ENCODE assay signal across 1 cellular context in the genomic region with DNA sequence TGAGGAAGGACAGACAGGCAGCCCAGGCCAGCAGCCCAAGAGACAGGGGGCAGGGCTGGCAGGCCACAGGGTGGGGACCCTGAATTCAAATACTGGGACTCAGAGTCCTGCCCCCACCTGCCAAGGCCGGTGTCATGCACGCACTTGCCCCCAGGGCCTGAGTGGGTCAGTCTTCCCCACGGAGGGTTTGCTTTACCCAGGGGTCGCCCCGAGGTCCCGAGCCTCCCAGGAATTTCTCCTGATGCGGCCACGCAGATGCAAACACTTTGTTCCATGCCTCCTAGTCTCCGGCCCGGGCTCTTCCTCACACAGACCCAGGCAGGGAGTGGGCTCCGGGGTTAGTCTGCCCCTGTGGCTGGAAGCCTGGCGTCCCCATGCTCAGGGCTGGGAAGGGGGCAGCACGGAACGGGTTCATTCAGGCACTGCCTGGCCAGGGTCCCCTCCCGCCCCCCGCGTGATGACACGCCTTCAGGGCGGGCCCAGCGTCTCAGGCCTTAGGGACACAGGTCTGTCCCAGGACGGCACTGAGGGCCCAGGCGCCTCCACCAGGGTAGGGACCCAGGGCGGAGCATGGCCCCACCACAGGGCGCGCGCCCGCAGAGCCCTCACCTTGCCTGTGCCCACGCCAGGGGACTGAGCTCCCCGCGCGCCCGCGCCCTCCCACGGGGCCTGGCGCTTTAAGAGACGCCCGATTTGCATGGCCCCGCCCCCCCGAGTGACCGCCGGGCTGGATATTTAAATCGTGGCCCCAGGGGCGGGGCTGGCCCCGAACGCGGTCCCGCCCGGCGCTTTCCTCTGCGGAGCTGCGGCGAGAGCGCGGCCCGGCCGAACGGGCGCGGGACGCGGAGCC.
TF ChIP-seq lines count a peak whose summit lies in the region.

A gene (plus strand): TSS at position 763 of the 850 bp plus-strand sequence. CDS start 220 bp downstream, outside the sequence.

TF ChIP-seq in HepG2, 621 proteins besides CTCF, POLR2A, EP300 and RAD21 (continued from another document):
- TF ChIP-seq, protein P1, sequence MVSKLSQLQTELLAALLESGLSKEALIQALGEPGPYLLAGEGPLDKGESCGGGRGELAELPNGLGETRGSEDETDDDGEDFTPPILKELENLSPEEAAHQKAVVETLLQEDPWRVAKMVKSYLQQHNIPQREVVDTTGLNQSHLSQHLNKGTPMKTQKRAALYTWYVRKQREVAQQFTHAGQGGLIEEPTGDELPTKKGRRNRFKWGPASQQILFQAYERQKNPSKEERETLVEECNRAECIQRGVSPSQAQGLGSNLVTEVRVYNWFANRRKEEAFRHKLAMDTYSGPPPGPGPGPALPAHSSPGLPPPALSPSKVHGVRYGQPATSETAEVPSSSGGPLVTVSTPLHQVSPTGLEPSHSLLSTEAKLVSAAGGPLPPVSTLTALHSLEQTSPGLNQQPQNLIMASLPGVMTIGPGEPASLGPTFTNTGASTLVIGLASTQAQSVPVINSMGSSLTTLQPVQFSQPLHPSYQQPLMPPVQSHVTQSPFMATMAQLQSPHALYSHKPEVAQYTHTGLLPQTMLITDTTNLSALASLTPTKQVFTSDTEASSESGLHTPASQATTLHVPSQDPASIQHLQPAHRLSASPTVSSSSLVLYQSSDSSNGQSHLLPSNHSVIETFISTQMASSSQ (IDR thresholded peaks at IDR 0.05; ENCODE audit: low read depth): no peak
- TF ChIP-seq, protein P1 (CRISPR knock-in tag; IDR thresholded peaks at IDR 0.05; ENCODE audit: borderline replicate concordance): no peak
- TF ChIP-seq HOXA7 (CRISPR knock-in tag; IDR thresholded peaks at IDR 0.05) (no peak), NFATC3 (CRISPR knock-in tag; IDR thresholded peaks at IDR 0.05) (no peak), ZNF619 (CRISPR knock-in tag; IDR thresholded peaks at IDR 0.05) (no peak), TCF12 (IDR thresholded peaks at IDR 0.05) (no peak), TCF12 (CRISPR knock-in tag; IDR thresholded peaks at IDR 0.05) (no peak), AHR (CRISPR knock-in tag; IDR thresholded peaks at IDR 0.05) (no peak), MBNL3 (CRISPR knock-in tag; conservative IDR thresholded peaks at IDR 0.05) (no peak), KDM4B (CRISPR knock-in tag; IDR thresholded peaks at IDR 0.05) (no peak), EHMT2 (IDR thresholded peaks at IDR 0.05; ENCODE audit: borderline replicate concordance, low read depth, low read length) (no peak), ZBTB20 (CRISPR knock-in tag; IDR thresholded peaks at IDR 0.05; ENCODE audit: borderline replicate concordance, low read depth) (no peak), RARA (CRISPR knock-in tag; IDR thresholded peaks at IDR 0.05) (no peak), ZFY (CRISPR knock-in tag; IDR thresholded peaks at IDR 0.05) (peak; percentile 47), PCBP1 (IDR thresholded peaks at IDR 0.05; ENCODE audit: borderline replicate concordance, low read depth, low read length) (no peak), ZNF850 (CRISPR knock-in tag; conservative IDR thresholded peaks at IDR 0.05) (no peak), GABPB1 (CRISPR knock-in tag; IDR thresholded peaks at IDR 0.05) (peak; percentile 59; the same call in 1 of the 2 replicates), MEIS1 (CRISPR knock-in tag; IDR thresholded peaks at IDR 0.05; ENCODE audit: borderline replicate concordance) (no peak), KMT2B (CRISPR knock-in tag; IDR thresholded peaks at IDR 0.05) (no peak), ZNF766 (CRISPR knock-in tag; IDR thresholded peaks at IDR 0.05; ENCODE audit: borderline replicate concordance) (0 out of 2 replicates have a peak, but pooled peaks have one; percentile 22), ZNF446 (CRISPR knock-in tag; IDR thresholded peaks at IDR 0.05) (0 out of 2 replicates have a peak, but pooled peaks have one; percentile 32), KDM5A (IDR thresholded peaks at IDR 0.05; ENCODE audit: borderline replicate concordance, low read length) (no peak), ZSCAN31 (CRISPR knock-in tag; IDR thresholded peaks at IDR 0.05; ENCODE audit: low read depth) (0 out of 2 replicates have a peak, but pooled peaks have one; percentile 9), SALL2 (CRISPR knock-in tag; IDR thresholded peaks at IDR 0.05) (no peak), ZNF674 (CRISPR knock-in tag; IDR thresholded peaks at IDR 0.05; ENCODE audit: low read depth) (no peak)
- TF ChIP-seq, protein P2, sequence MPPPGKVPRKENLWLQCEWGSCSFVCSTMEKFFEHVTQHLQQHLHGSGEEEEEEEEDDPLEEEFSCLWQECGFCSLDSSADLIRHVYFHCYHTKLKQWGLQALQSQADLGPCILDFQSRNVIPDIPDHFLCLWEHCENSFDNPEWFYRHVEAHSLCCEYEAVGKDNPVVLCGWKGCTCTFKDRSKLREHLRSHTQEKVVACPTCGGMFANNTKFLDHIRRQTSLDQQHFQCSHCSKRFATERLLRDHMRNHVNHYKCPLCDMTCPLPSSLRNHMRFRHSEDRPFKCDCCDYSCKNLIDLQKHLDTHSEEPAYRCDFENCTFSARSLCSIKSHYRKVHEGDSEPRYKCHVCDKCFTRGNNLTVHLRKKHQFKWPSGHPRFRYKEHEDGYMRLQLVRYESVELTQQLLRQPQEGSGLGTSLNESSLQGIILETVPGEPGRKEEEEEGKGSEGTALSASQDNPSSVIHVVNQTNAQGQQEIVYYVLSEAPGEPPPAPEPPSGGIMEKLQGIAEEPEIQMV (CRISPR knock-in tag; IDR thresholded peaks at IDR 0.05; ENCODE audit: low read depth): no peak
- TF ChIP-seq, protein P3, sequence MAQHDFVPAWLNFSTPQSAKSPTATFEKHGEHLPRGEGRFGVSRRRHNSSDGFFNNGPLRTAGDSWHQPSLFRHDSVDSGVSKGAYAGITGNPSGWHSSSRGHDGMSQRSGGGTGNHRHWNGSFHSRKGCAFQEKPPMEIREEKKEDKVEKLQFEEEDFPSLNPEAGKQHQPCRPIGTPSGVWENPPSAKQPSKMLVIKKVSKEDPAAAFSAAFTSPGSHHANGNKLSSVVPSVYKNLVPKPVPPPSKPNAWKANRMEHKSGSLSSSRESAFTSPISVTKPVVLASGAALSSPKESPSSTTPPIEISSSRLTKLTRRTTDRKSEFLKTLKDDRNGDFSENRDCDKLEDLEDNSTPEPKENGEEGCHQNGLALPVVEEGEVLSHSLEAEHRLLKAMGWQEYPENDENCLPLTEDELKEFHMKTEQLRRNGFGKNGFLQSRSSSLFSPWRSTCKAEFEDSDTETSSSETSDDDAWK (CRISPR knock-in tag; IDR thresholded peaks at IDR 0.05): no peak
- TF ChIP-seq, protein P4, sequence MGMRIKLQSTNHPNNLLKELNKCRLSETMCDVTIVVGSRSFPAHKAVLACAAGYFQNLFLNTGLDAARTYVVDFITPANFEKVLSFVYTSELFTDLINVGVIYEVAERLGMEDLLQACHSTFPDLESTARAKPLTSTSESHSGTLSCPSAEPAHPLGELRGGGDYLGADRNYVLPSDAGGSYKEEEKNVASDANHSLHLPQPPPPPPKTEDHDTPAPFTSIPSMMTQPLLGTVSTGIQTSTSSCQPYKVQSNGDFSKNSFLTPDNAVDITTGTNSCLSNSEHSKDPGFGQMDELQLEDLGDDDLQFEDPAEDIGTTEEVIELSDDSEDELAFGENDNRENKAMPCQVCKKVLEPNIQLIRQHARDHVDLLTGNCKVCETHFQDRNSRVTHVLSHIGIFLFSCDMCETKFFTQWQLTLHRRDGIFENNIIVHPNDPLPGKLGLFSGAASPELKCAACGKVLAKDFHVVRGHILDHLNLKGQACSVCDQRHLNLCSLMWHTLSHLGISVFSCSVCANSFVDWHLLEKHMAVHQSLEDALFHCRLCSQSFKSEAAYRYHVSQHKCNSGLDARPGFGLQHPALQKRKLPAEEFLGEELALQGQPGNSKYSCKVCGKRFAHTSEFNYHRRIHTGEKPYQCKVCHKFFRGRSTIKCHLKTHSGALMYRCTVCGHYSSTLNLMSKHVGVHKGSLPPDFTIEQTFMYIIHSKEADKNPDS (CRISPR knock-in tag; IDR thresholded peaks at IDR 0.05): no peak
- TF ChIP-seq, protein P5, sequence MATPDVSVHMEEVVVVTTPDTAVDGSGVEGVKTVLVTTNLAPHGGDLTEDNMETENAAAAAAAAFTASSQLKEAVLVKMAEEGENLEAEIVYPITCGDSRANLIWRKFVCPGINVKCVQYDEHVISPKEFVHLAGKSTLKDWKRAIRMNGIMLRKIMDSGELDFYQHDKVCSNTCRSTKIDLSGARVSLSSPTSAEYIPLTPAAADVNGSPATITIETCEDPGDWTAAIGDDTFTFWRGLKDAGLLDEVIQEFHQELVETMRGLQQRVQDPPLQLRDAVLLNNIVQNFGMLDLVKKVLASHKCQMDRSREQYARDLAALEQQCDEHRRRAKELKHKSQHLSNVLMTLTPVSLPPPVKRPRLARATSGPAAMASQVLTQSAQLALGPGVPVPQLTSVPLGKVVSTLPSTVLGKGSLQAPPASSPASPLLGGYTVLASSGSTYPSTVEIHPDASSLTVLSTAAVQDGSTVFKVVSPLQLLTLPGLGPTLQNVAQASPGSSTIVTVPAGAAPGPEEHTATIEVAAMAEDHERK (CRISPR knock-in tag; IDR thresholded peaks at IDR 0.05; ENCODE audit: low read depth): no peak
- TF ChIP-seq, protein P6, sequence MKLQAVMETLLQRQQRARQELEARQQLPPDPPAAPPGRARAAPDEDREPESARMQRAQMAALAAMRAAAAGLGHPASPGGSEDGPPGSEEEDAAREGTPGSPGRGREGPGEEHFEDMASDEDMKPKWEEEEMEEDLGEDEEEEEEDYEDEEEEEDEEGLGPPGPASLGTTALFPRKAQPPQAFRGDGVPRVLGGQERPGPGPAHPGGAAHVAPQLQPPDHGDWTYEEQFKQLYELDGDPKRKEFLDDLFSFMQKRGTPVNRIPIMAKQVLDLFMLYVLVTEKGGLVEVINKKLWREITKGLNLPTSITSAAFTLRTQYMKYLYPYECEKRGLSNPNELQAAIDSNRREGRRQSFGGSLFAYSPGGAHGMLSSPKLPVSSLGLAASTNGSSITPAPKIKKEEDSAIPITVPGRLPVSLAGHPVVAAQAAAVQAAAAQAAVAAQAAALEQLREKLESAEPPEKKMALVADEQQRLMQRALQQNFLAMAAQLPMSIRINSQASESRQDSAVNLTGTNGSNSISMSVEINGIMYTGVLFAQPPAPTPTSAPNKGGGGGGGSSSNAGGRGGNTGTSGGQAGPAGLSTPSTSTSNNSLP (IDR thresholded peaks at IDR 0.05; ENCODE audit: low read depth, low read length): no peak
- TF ChIP-seq, protein P7, sequence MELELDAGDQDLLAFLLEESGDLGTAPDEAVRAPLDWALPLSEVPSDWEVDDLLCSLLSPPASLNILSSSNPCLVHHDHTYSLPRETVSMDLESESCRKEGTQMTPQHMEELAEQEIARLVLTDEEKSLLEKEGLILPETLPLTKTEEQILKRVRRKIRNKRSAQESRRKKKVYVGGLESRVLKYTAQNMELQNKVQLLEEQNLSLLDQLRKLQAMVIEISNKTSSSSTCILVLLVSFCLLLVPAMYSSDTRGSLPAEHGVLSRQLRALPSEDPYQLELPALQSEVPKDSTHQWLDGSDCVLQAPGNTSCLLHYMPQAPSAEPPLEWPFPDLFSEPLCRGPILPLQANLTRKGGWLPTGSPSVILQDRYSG (CRISPR knock-in tag; IDR thresholded peaks at IDR 0.05): no peak
- TF ChIP-seq, protein P8, sequence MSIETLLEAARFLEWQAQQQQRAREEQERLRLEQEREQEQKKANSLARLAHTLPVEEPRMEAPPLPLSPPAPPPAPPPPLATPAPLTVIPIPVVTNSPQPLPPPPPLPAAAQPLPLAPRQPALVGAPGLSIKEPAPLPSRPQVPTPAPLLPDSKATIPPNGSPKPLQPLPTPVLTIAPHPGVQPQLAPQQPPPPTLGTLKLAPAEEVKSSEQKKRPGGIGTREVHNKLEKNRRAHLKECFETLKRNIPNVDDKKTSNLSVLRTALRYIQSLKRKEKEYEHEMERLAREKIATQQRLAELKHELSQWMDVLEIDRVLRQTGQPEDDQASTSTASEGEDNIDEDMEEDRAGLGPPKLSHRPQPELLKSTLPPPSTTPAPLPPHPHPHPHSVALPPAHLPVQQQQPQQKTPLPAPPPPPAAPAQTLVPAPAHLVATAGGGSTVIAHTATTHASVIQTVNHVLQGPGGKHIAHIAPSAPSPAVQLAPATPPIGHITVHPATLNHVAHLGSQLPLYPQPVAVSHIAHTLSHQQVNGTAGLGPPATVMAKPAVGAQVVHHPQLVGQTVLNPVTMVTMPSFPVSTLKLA (IDR thresholded peaks at IDR 0.05): no peak
- TF ChIP-seq, protein P9, sequence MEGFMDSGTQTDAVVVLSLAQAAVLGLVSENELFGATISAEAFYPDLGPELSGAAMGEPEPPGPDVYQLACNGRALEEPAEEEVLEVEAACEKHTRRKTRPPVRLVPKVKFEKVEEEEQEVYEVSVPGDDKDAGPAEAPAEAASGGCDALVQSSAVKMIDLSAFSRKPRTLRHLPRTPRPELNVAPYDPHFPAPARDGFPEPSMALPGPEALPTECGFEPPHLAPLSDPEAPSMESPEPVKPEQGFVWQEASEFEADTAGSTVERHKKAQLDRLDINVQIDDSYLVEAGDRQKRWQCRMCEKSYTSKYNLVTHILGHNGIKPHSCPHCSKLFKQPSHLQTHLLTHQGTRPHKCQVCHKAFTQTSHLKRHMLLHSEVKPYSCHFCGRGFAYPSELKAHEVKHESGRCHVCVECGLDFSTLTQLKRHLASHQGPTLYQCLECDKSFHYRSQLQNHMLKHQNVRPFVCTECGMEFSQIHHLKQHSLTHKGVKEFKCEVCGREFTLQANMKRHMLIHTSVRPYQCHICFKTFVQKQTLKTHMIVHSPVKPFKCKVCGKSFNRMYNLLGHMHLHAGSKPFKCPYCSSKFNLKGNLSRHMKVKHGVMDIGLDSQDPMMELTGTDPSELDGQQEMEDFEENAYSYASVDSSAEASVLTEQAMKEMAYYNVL (CRISPR knock-in tag; IDR thresholded peaks at IDR 0.05; ENCODE audit: borderline replicate concordance): no peak
- TF ChIP-seq, protein P10, sequence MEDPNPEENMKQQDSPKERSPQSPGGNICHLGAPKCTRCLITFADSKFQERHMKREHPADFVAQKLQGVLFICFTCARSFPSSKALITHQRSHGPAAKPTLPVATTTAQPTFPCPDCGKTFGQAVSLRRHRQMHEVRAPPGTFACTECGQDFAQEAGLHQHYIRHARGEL (CRISPR knock-in tag; IDR thresholded peaks at IDR 0.05): 0 out of 2 replicates have a peak, but pooled peaks have one; percentile 42
TF ChIP-seq in HepG2: peak in this region for 75.
